15 cellular contexts compared by ENCODE assay signal in the genomic region with DNA sequence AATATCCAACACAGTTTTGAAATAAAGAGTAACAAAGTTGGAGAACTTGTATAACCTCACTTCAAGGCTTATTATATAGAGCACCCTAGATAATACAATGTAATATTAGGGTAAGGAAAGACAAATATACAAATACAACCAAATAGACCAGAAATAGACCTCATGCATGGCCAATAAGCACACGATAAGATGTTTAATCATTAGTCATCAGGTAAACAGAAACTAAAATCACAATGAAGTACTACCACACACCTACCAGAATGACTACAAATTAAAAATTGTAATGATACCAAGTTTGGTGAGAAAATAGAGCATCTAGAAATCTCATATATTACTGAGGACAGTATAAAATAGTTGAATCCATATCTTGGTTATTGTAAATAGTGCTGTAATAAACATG. TPM values are rescaled to one million over a fixed set of nuclear protein-coding genes. Genes with fewer than 3 reads are reported as not detected.
DNase-seq lines count a peak whose midpoint lies in the region; ATAC-seq and TF ChIP-seq lines count a peak whose summit lies in the region.
"Had no signal": no experiment of that assay in that cellular context is flagged by ENCODE, and none has a peak within 500 bp of the region (broad histone marks: within the 10 kb centered on the region; RNA-seq: fewer than 3 reads in every experiment).

No MANE protein-coding gene starts in this region.

- no peak overlapping the region for H3K9ac ChIP-seq in PC-3 (ENCODE audit: low read length)
- H3K9ac ChIP-seq in mesenchymal stem cell (ENCODE audit: low read length), result no peak overlapping the region
- H3K9ac ChIP-seq: BLaER1, GM23248 had no signal

- DNase-seq in activated CD4-positive, CD25-positive, alpha-beta regulatory T cell (lab: John Stamatoyannopoulos, UW), result no peak
- DNase-seq in PC-3 (peak; percentile 7), epithelial cell of prostate (ENCODE audit: low read depth, low spot score) (no peak), mesenchymal stem cell (no peak), CD14-positive monocyte (ENCODE audit: low spot score) (no peak)
- DNase-seq: 8988T; Calu3; CD8-positive, alpha-beta T cell; GDM1; GM23248 had no signal

- no peaks in the 10 kb centered on the region for H3K79me2 ChIP-seq in PC-3 (ENCODE audit: low read length)

- no peaks in the 10 kb centered on the region for H3F3A ChIP-seq in PC-3 (ENCODE audit: low read length, unreplicated experiment)

- no peak overlapping the region for H3K4me2 ChIP-seq in PC-3 (ENCODE audit: low read length)
- H3K4me2 ChIP-seq in mesenchymal stem cell (ENCODE audit: low read length, poor library complexity, severe bottlenecking), result no peak overlapping the region
- H3K4me2 ChIP-seq: BLaER1 had no signal

- no peak overlapping the region for H3K4ac ChIP-seq in mesenchymal stem cell (ENCODE audit: low read depth in 1 of 2, low read length in 2 of 2)

- H3K36me3 ChIP-seq in PC-3 (ENCODE audit: low read depth, low read length), result no peaks in the 10 kb centered on the region
- H3K36me3 ChIP-seq in mesenchymal stem cell (ENCODE audit: control insufficient read depth in 1 of 2, insufficient read depth in 2 of 2, low read depth in 1 of 2, low read length in 2 of 2), result no peaks in the 10 kb centered on the region
- H3K36me3 ChIP-seq: BLaER1, HAP-1 had no signal

- POLR2A ChIA-PET in PC-3 (lab: Charles Lee; ENCODE audit: unreplicated experiment), result no interaction called here

- no peak overlapping the region for H2AFZ ChIP-seq in PC-3 (ENCODE audit: low read length)
- H2AFZ ChIP-seq in mesenchymal stem cell (ENCODE audit: low read depth, low read length), result no peak overlapping the region
- H2AFZ ChIP-seq: GM23248 had no signal

- no peaks in the 10 kb centered on the region for H3K9me2 ChIP-seq in PC-3 (replicated peaks; ENCODE audit: low read length)

- H3K4me3 ChIP-seq in PC-3 (ENCODE audit: low read length), result no peak overlapping the region
- no peak overlapping the region for H3K4me3 ChIP-seq in mesenchymal stem cell (ENCODE audit: insufficient read depth in 1 of 2, low read depth in 1 of 2, low read length in 2 of 2)
- H3K4me3 ChIP-seq: BLaER1, GM23248, HAP-1 had no signal

- no peak overlapping the region for H2AK5ac ChIP-seq in mesenchymal stem cell (ENCODE audit: low read length, severe bottlenecking)

- TF ChIP-seq CTCF in PC-3 (conservative IDR thresholded peaks at IDR 0.05; ENCODE audit: low read depth, low read length) (no peak), CD14-positive monocyte (IDR thresholded peaks at IDR 0.05) (no peak)

- no peaks in the 10 kb centered on the region for H3K36me3 Mint-ChIP-seq in CD14-positive monocyte
- H3K36me3 Mint-ChIP-seq: CD8-positive, alpha-beta T cell had no signal

- H2BK15ac ChIP-seq in mesenchymal stem cell (ENCODE audit: low read depth, poor library complexity, severe bottlenecking), result no peak overlapping the region

- no peak overlapping the region for H3K27ac Mint-ChIP-seq in CD14-positive monocyte
- H3K27ac Mint-ChIP-seq: CD8-positive, alpha-beta T cell had no signal

- CTCF ChIA-PET in PC-3 (lab: Charles Lee), result no interaction called here

- H3K27me3 Mint-ChIP-seq in CD14-positive monocyte (ENCODE audit: low read depth in 3 of 3), result peaks cover 11 to 22% (median 14%) of the 10 kb centered on the region in 3 donors

- no peak overlapping the region for H3K27ac ChIP-seq in PC-3 (ENCODE audit: low read length)
- H3K27ac ChIP-seq in epithelial cell of prostate, result peak overlapping the region; percentile 22
- H3K27ac ChIP-seq in mesenchymal stem cell (ENCODE audit: low read length, poor library complexity, severe bottlenecking), result no peak overlapping the region
- H3K27ac ChIP-seq: BLaER1, GM23248, HL-60 had no signal

- peaks cover 0 to 1% (median 0%) of the 10 kb centered on the region in 7 donors for H3K9me3 Mint-ChIP-seq in CD14-positive monocyte
- H3K9me3 Mint-ChIP-seq: CD8-positive, alpha-beta T cell had no signal

- H3K9me3 ChIP-seq in PC-3 (ENCODE audit: low read length), result no peaks in the 10 kb centered on the region
- no peaks in the 10 kb centered on the region for H3K9me3 ChIP-seq in mesenchymal stem cell (ENCODE audit: control insufficient read depth, low read length)
- H3K9me3 ChIP-seq: BLaER1 had no signal

- no peak overlapping the region for H3K14ac ChIP-seq in mesenchymal stem cell (ENCODE audit: low read length in 2 of 2)

- no peak overlapping the region for H2BK120ac ChIP-seq in mesenchymal stem cell (ENCODE audit: low read depth, low read length)

- WGBS in mesenchymal stem cell, result no CpG with 5 or more reads among the region's 1 CpG

- no peak overlapping the region for H3K4me3 Mint-ChIP-seq in CD14-positive monocyte
- H3K4me3 Mint-ChIP-seq: CD8-positive, alpha-beta T cell had no signal

- H3K18ac ChIP-seq in mesenchymal stem cell (ENCODE audit: low read depth in 1 of 2, low read length in 2 of 2), result no peak overlapping the region

- H4K91ac ChIP-seq in mesenchymal stem cell (ENCODE audit: low read length), result no peak overlapping the region

- H2BK5ac ChIP-seq in mesenchymal stem cell (ENCODE audit: low read depth, low read length, poor library complexity, severe bottlenecking), result no peak overlapping the region

- no peak overlapping the region for H2BK12ac ChIP-seq in mesenchymal stem cell (ENCODE audit: low read length in 2 of 2)

- no peaks in the 10 kb centered on the region for H3K79me1 ChIP-seq in mesenchymal stem cell (replicated peaks; ENCODE audit: low read length, poor library complexity, severe bottlenecking)

- H3K4me1 Mint-ChIP-seq in CD14-positive monocyte, result no peaks in the 10 kb centered on the region

- intact Hi-C loops in PC-3 (cut with micrococcal nuclease) (no loop called here), CD14-positive monocyte (cut with micrococcal nuclease) (no loop called here)

- no peak overlapping the region for H3K23ac ChIP-seq in mesenchymal stem cell (ENCODE audit: low read length in 2 of 2)

- peaks cover 21% of the 10 kb centered on the region for H3K27me3 ChIP-seq in PC-3 (ENCODE audit: low read length)
- peaks cover 18 to 25% of the 10 kb centered on the region in 2 experiments for H3K27me3 ChIP-seq in mesenchymal stem cell (ENCODE audit: control insufficient read depth in 1 of 2, insufficient read depth in 1 of 2, low read length in 2 of 2)
- H3K27me3 ChIP-seq: BLaER1 had no signal

- H4K8ac ChIP-seq in mesenchymal stem cell (ENCODE audit: low read length), result no peak overlapping the region

- H3K4me1 ChIP-seq in PC-3 (ENCODE audit: insufficient read depth, low read length) (peaks cover 6% of the 10 kb centered on the region; the same call in 1 of the 2 replicates), mesenchymal stem cell (ENCODE audit: control insufficient read depth, insufficient read depth, low read depth, low read length) (no peaks in the 10 kb centered on the region)
- H3K4me1 ChIP-seq: BLaER1, HAP-1 had no signal

- ATAC-seq in activated CD4-positive, CD25-positive, alpha-beta regulatory T cell treated with anti-CD3 and anti-CD28 coated beads, Interleukin-2, amount 50 U/mL, for 24 hours, result peak; percentile 35 to 55
- ATAC-seq in PC-3, result peak; percentile 27; the same call in 1 of the 2 replicates
- ATAC-seq in GM21515 (IDR thresholded peaks at IDR 0.05; ENCODE audit: unreplicated experiment), result no peak
- ATAC-seq: CD8-positive, alpha-beta T cell had no signal

- no peaks in the 10 kb centered on the region for H4K20me1 ChIP-seq in PC-3 (ENCODE audit: low read length)
- H4K20me1 ChIP-seq: BLaER1 had no signal

- BruUV-seq in PC-3 (replicated peaks; lab: Mats Ljungman, UMichigan), result no TSS peak

RNA-seq across cellular contexts. Expression of a gene that starts 20.3 kb away (rescaled TPM):
- total RNA-seq in PC-3 (2014; rRNA removed), result 3.7 and 9.8 TPM in 2 replicates
- polyA plus RNA-seq in mesenchymal stem cell (2013, experiment 1 of 2), result 16.2 TPM
- 17.4 TPM for polyA plus RNA-seq in mesenchymal stem cell (2013, experiment 2 of 2)
- polyA plus RNA-seq in CD14-positive monocyte, result 1 to 10 TPM; 3.0 to 4.9 TPM
- total RNA-seq: CD8-positive, alpha-beta T cell had no signal
